31 cellular contexts compared by ENCODE assay signal in the genomic region with DNA sequence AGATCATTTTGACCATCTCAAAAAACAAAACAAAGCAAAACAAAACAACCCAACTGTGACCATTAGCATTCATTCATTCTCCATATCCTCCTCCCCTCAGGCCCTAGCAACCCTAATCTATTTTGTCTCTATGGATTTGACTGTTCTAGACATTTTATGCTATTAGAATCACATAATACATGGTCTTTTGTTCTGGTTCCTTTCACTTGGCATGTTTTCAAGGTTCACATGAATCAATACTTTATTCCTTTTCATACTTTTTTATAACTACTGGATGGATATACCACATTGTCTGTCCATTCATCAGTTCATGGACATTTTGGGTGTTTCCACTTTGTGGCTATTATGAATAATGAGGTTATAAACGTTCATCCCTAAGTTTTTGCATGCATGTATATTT.
"Had no signal": no experiment of that assay in that cellular context is flagged by ENCODE, and none has a peak within 500 bp of the region (broad histone marks: within the 10 kb centered on the region; RNA-seq: fewer than 3 reads in every experiment).

No MANE protein-coding gene starts in this region.

- ATAC-seq: activated naive CD4-positive, alpha-beta T cell treated with anti-CD3 and anti-CD28 coated beads, Interleukin-2, amount 50 U/mL, for 72 hours; activated naive CD8-positive, alpha-beta T cell treated with anti-CD3 and anti-CD28 coated beads, Interleukin-2, amount 50 U/mL, for 24 hours; activated T-cell treated with anti-CD3 and anti-CD28 coated beads, Interleukin-2, amount 50 U/mL, for 4 hours; activated T-cell treated with anti-CD3 and anti-CD28 coated beads, Interleukin-2, amount 50 U/mL, for 72 hours; activated T-helper 17 cell treated with anti-CD3 and anti-CD28 coated beads, Interleukin-2, amount 50 U/mL, for 72 hours; body of pancreas had no signal

- DNase-seq: activated effector memory CD4-positive, alpha-beta T cell treated with anti-CD3 and anti-CD28 coated beads, Interleukin-2, amount 50 U/mL, for 16 hours; activated effector memory CD4-positive, alpha-beta T cell treated with Interleukin-2 at 50 U/mL for 16 hours; activated gamma-delta T cell; activated gamma-delta T cell treated with Interleukin-2 at 50 U/mL for 16 hours; activated naive CD4-positive, alpha-beta T cell; activated naive CD4-positive, alpha-beta T cell treated with anti-CD3 and anti-CD28 coated beads for 36 hours; activated naive CD4-positive, alpha-beta T cell treated with anti-CD3 and anti-CD28 coated beads, Interleukin-2, amount 10 ng/mL, durations not matched to agents 7 days and 5 days; activated naive CD4-positive, alpha-beta T cell treated with anti-CD3 and anti-CD28 coated beads, Interleukin-2, amount 50 U/mL, for 16 hours; activated naive CD4-positive, alpha-beta T cell treated with Interleukin-2 at 50 U/mL for 16 hours; activated naive CD8-positive, alpha-beta T cell treated with anti-CD3 and anti-CD28 coated beads for 36 hours; activated naive CD8-positive, alpha-beta T cell treated with anti-CD3 and anti-CD28 coated beads, Interleukin-2, amount 10 ng/mL, durations not matched to agents 7 days and 5 days; activated naive CD8-positive, alpha-beta T cell treated with anti-CD3 and anti-CD28 coated beads, Interleukin-2, amount 50 U/mL, for 24 hours; activated T-cell treated with anti-CD3 and anti-CD28 coated beads, Interleukin-2, amount 50 U/mL, for 24 hours; activated T-cell treated with anti-CD3 and anti-CD28 coated beads, Interleukin-2, amount 50 U/mL, for 4 hours; activated T-cell treated with anti-CD3 and anti-CD28 coated beads, Interleukin-2, amount 50 U/mL, for 48 hours; activated T-cell treated with anti-CD3 and anti-CD28 coated beads, Interleukin-2, amount 50 U/mL, for 72 hours; adrenal gland; amniotic stem cell; amygdala; anterior cingulate cortex; aorta; body of pancreas; brain microvascular endothelial cell; caudate nucleus; central memory CD4-positive, alpha-beta T cell; cerebellar nuclear complex had no signal

- H3K27me3 ChIP-seq: adrenal gland, ascending aorta, body of pancreas, brain microvascular endothelial cell, breast epithelium, cardiac muscle cell had no signal

- H3K4me3 ChIP-seq: adrenal gland, ascending aorta, body of pancreas, breast epithelium, cardiac muscle cell had no signal

- H3K36me3 ChIP-seq: adrenal gland, ascending aorta, brain microvascular endothelial cell, breast epithelium, cardiac muscle cell had no signal
